32 cellular contexts compared by ENCODE assay signal in genomic region chr20:23068283-23068682, GRCh38. TPM values are rescaled to one million over a fixed set of nuclear protein-coding genes. Genes with fewer than 3 reads are reported as not detected.
"Had no signal": no experiment of that assay in that cellular context is flagged by ENCODE, and none has a peak within 500 bp of the region (broad histone marks: within the 10 kb centered on the region; RNA-seq: fewer than 3 reads in every experiment).

No MANE protein-coding gene starts in this region.

- H3K36me3 ChIP-seq: ascending aorta, cardiac muscle cell, colonic mucosa had no signal

- H3K9me3 ChIP-seq: ascending aorta, colonic mucosa had no signal

- H3K4me1 ChIP-seq: colonic mucosa had no signal

- H3K27me3 ChIP-seq: ascending aorta, cardiac muscle cell, colonic mucosa had no signal

- DNase-seq: activated B cell treated with CpG ODN at 0.5 μM for 24 hours; activated CD4-positive, alpha-beta memory T cell treated with anti-CD3 and anti-CD28 coated beads for 36 hours; activated CD4-positive, alpha-beta T cell treated with anti-CD3 and anti-CD28 coated beads for 4 hours; activated CD4-positive, alpha-beta T cell treated with anti-CD3 and anti-CD28 coated beads, Interleukin-2, amount 10 ng/mL, durations not matched to agents 24 days and 14 days; activated CD4-positive, alpha-beta T cell treated with anti-CD3 and anti-CD28 coated beads, Interleukin-2, amount 50 U/mL, for 1 hour; activated CD4-positive, alpha-beta T cell treated with anti-CD3 and anti-CD28 coated beads, Interleukin-2, amount 50 U/mL, for 4 hours; activated CD4-positive, CD25-positive, alpha-beta regulatory T cell treated with anti-CD3 and anti-CD28 coated beads, Interleukin-2, amount 50 U/mL, for 72 hours; activated CD8-positive, alpha-beta memory T cell treated with anti-CD3 and anti-CD28 coated beads, Interleukin-2, amount 50 U/mL, for 4 hours; activated CD8-positive, alpha-beta T cell treated with anti-CD3 and anti-CD28 coated beads for 36 hours; activated effector memory CD4-positive, alpha-beta T cell treated with Interleukin-2 at 50 U/mL for 16 hours; activated gamma-delta T cell; activated naive CD4-positive, alpha-beta T cell treated with anti-CD3 and anti-CD28 coated beads, Interleukin-2, amount 10 ng/mL, durations not matched to agents 7 days and 5 days; activated naive CD4-positive, alpha-beta T cell treated with Interleukin-2 at 50 U/mL for 16 hours; activated naive CD8-positive, alpha-beta T cell treated with anti-CD3 and anti-CD28 coated beads, Interleukin-2, amount 10 ng/mL, durations not matched to agents 7 days and 5 days; activated naive CD8-positive, alpha-beta T cell treated with anti-CD3 and anti-CD28 coated beads, Interleukin-2, amount 50 U/mL, for 24 hours; activated T-cell treated with anti-CD3 and anti-CD28 coated beads, Interleukin-2, amount 50 U/mL, for 24 hours; activated T-cell treated with anti-CD3 and anti-CD28 coated beads, Interleukin-2, amount 50 U/mL, for 48 hours; amygdala; anterior cingulate cortex; caudate nucleus; cerebellar nuclear complex; colonic mucosa; T-helper 2 cell; T-helper 9 cell had no signal

- ATAC-seq: activated CD8-positive, alpha-beta T cell treated with anti-CD3 and anti-CD28 coated beads for 36 hours; activated naive CD8-positive, alpha-beta T cell treated with anti-CD3 and anti-CD28 coated beads, Interleukin-2, amount 50 U/mL, for 24 hours had no signal

- H3K4me3 ChIP-seq: ascending aorta, cardiac muscle cell, colonic mucosa had no signal

- FAIRE-seq: TTC549 had no signal

- H3K27ac ChIP-seq: ascending aorta, cardiac muscle cell, colonic mucosa, VCaP had no signal

RNA-seq across cellular contexts. Expression of gene CD93, which starts 17.8 kb away (rescaled TPM):
- total RNA-seq: activated B cell treated with CpG ODN at 0.5 μM for 24 hours had no signal

RNA-seq across cellular contexts. Expression of gene THBD, which starts 18.8 kb away (rescaled TPM):
- total RNA-seq: activated B cell treated with CpG ODN at 0.5 μM for 24 hours; activated CD4-positive, alpha-beta memory T cell treated with anti-CD3 and anti-CD28 coated beads for 36 hours; activated CD4-positive, alpha-beta T cell treated with anti-CD3 and anti-CD28 coated beads, Interleukin-2, amount 10 ng/mL, durations not matched to agents 24 days and 14 days; activated CD8-positive, alpha-beta memory T cell treated with anti-CD3 and anti-CD28 coated beads for 36 hours; activated CD8-positive, alpha-beta T cell treated with anti-CD3 and anti-CD28 coated beads for 36 hours; activated T-helper 2 cell treated with anti-CD3 and anti-CD28 coated beads, Interferon-gamma antibody, Interleukin-2, Interleukin-4, amounts not matched to agents 10 μg/mL and 5 μg/mL and 100 μg/mL, durations not matched to agents 14 hours and 24 hours and 36 hours had no signal

RNA-seq across cellular contexts. Expression of gene SSTR4, which starts 33.2 kb away (rescaled TPM):
- total RNA-seq: activated B cell treated with CpG ODN at 0.5 μM for 24 hours; activated CD4-positive, alpha-beta memory T cell treated with anti-CD3 and anti-CD28 coated beads for 36 hours; activated CD4-positive, alpha-beta T cell treated with anti-CD3 and anti-CD28 coated beads, Interleukin-2, amount 10 ng/mL, durations not matched to agents 24 days and 14 days; activated CD8-positive, alpha-beta memory T cell treated with anti-CD3 and anti-CD28 coated beads for 36 hours; activated CD8-positive, alpha-beta T cell treated with anti-CD3 and anti-CD28 coated beads for 36 hours; activated naive CD8-positive, alpha-beta T cell treated with anti-CD3 and anti-CD28 coated beads, Interleukin-2, amount 10 ng/mL, durations not matched to agents 7 days and 5 days; activated T-helper 2 cell treated with anti-CD3 and anti-CD28 coated beads, Interferon-gamma antibody, Interleukin-2, Interleukin-4, amounts not matched to agents 10 μg/mL and 5 μg/mL and 100 μg/mL, durations not matched to agents 14 hours and 24 hours and 36 hours; ascending aorta; bronchial epithelial cell; cardiac muscle cell; chondrocyte; colonic mucosa had no signal
- polyA plus RNA-seq: cardiac muscle cell had no signal
